In genomic region chr22:25563757-25564319, GRCh38 we compare ENCODE assay signal across 8 cellular contexts. TPM values are rescaled to one million over a fixed set of nuclear protein-coding genes. Genes with fewer than 3 reads are reported as not detected.
A peak's percentile ranks its signal among the peaks of the same experiment; 100 is the strongest.
DNase-seq lines count a peak whose midpoint lies in the region; ATAC-seq and TF ChIP-seq lines count a peak whose summit lies in the region.

No MANE protein-coding gene starts in this region.

- no peaks in the 10 kb centered on the region for H3K9me3 Mint-ChIP-seq in activated CD8-positive, alpha-beta T cell treated with anti-CD3 and anti-CD28 coated beads for 36 hours

- no peak for TF ChIP-seq CTCF in activated CD8-positive, alpha-beta T cell treated with anti-CD3 and anti-CD28 coated beads for 36 hours (IDR thresholded peaks at IDR 0.05)
- no peak for TF ChIP-seq CTCF in foreskin keratinocyte (conservative IDR thresholded peaks at IDR 0.05)
- no peak for TF ChIP-seq CTCF in parathyroid adenoma (IDR thresholded peaks at IDR 0.05)
- TF ChIP-seq CTCF in PC-3 (conservative IDR thresholded peaks at IDR 0.05; ENCODE audit: low read depth, low read length) = no peak

- CTCF ChIA-PET in activated CD8-positive, alpha-beta T cell treated with anti-CD3 and anti-CD28 coated beads for 36 hours (lab: Charles Lee) = interaction anchor here (0.8 to 1.2 kb wide), 2 partner anchors 101 to 208 kb away, joined by 3 read pairs; no protein-coding TSS in a partner anchor
- CTCF ChIA-PET in PC-3 (lab: Charles Lee) = no interaction called here

- peak overlapping the region; percentile 80 for H3K4me3 Mint-ChIP-seq in activated CD8-positive, alpha-beta T cell treated with anti-CD3 and anti-CD28 coated beads for 36 hours

- H3K36me3 ChIP-seq in parathyroid adenoma (ENCODE audit: control insufficient read depth, insufficient read depth, low read length) (no peaks in the 10 kb centered on the region), PC-3 (ENCODE audit: low read depth, low read length) (no peaks in the 10 kb centered on the region)

- POLR2A ChIA-PET in activated CD8-positive, alpha-beta T cell treated with anti-CD3 and anti-CD28 coated beads for 36 hours (lab: Charles Lee) = interaction anchor here (0.9 to 1.9 kb wide), 6 partner anchors 9 to 209 kb away, joined by 3 to 6 read pairs (median 3); no protein-coding TSS in a partner anchor
- POLR2A ChIA-PET in PC-3 (lab: Charles Lee; ENCODE audit: unreplicated experiment) = no interaction called here

- ATAC-seq in activated CD8-positive, alpha-beta T cell treated with anti-CD3 and anti-CD28 coated beads for 36 hours = peak; percentile 35
- ATAC-seq in foreskin keratinocyte (peak; percentile 47), PC-3 (no peak), GM18858 (IDR thresholded peaks at IDR 0.05; ENCODE audit: unreplicated experiment) (no peak)

- DNase-seq in NCI-H82 (lab: John Stamatoyannopoulos, UW) (peak; percentile 50), NCI-H82 treated with DMSO at 0.1 percent for 48 hours (lab: John Stamatoyannopoulos, UW; ENCODE audit: unreplicated experiment) (no peak), foreskin keratinocyte (peak in 1 of 2 donors; percentile 41), PC-3 (no peak)
- no peak for DNase-seq in Jurkat, Clone E6-1 (ENCODE audit: low read depth, low spot score)
- peak; percentile 37 for DNase-seq in activated CD8-positive, alpha-beta T cell treated with anti-CD3 and anti-CD28 coated beads for 36 hours

- H3K4me3 ChIP-seq in Jurkat, Clone E6-1 (ENCODE audit: low read length) = peak overlapping the region; percentile 57
- H3K4me3 ChIP-seq in parathyroid adenoma (ENCODE audit: low read depth, low read length) (peak overlapping the region; percentile 52), PC-3 (ENCODE audit: low read length) (no peak overlapping the region)

- peak overlapping the region; percentile 74 for H3K4me2 ChIP-seq in parathyroid adenoma (ENCODE audit: low read length)
- no peak overlapping the region for H3K4me2 ChIP-seq in PC-3 (ENCODE audit: low read length)

- H3K27ac Mint-ChIP-seq in activated CD8-positive, alpha-beta T cell treated with anti-CD3 and anti-CD28 coated beads for 36 hours = peak overlapping the region; percentile 89

- no peak overlapping the region for H3K9ac ChIP-seq in parathyroid adenoma
- H3K9ac ChIP-seq in PC-3 (ENCODE audit: low read length) = no peak overlapping the region

- H2AFZ ChIP-seq in parathyroid adenoma = peak overlapping the region; percentile 87
- no peak overlapping the region for H2AFZ ChIP-seq in PC-3 (ENCODE audit: low read length)

- H3K9me3 ChIP-seq in parathyroid adenoma (ENCODE audit: control insufficient read depth, low read length) = no peaks in the 10 kb centered on the region
- no peaks in the 10 kb centered on the region for H3K9me3 ChIP-seq in PC-3 (ENCODE audit: low read length)

- BruUV-seq in PC-3 (replicated peaks; lab: Mats Ljungman, UMichigan) = no TSS peak

- no peaks in the 10 kb centered on the region for H3F3A ChIP-seq in PC-3 (ENCODE audit: low read length, unreplicated experiment)

- no peaks in the 10 kb centered on the region for H3K9me2 ChIP-seq in PC-3 (replicated peaks; ENCODE audit: low read length)

- H3K27ac ChIP-seq in foreskin keratinocyte (peak overlapping the region; percentile 81), parathyroid adenoma (peak overlapping the region; percentile 68), PC-3 (ENCODE audit: low read length) (no peak overlapping the region)

- H3K79me2 ChIP-seq in parathyroid adenoma (no peaks in the 10 kb centered on the region), PC-3 (ENCODE audit: low read length) (no peaks in the 10 kb centered on the region)

- no peaks in the 10 kb centered on the region for H3K27me3 Mint-ChIP-seq in activated CD8-positive, alpha-beta T cell treated with anti-CD3 and anti-CD28 coated beads for 36 hours

- H3K36me3 Mint-ChIP-seq in activated CD8-positive, alpha-beta T cell treated with anti-CD3 and anti-CD28 coated beads for 36 hours (ENCODE audit: low read depth) = peaks cover 4% of the 10 kb centered on the region

- no peaks in the 10 kb centered on the region for H3K27me3 ChIP-seq in foreskin keratinocyte
- no peaks in the 10 kb centered on the region for H3K27me3 ChIP-seq in parathyroid adenoma (ENCODE audit: control insufficient read depth, insufficient read depth, low read length)
- H3K27me3 ChIP-seq in PC-3 (ENCODE audit: low read length) = peaks cover 50% of the 10 kb centered on the region

- H4K20me1 ChIP-seq in PC-3 (ENCODE audit: low read length) = no peaks in the 10 kb centered on the region

- intact Hi-C loops in activated CD8-positive, alpha-beta T cell treated with anti-CD3 and anti-CD28 coated beads for 36 hours (cut with micrococcal nuclease) = loop anchor here (5.0 kb wide), 1 partner anchor 87 kb away; no protein-coding TSS in a partner anchor
- intact Hi-C loops in PC-3 (cut with micrococcal nuclease) = no loop called here

- H3K4me1 ChIP-seq in foreskin keratinocyte = no peaks in the 10 kb centered on the region
- H3K4me1 ChIP-seq in parathyroid adenoma = no peaks in the 10 kb centered on the region
- H3K4me1 ChIP-seq in PC-3 (ENCODE audit: insufficient read depth, low read length) = no peaks in the 10 kb centered on the region

- H3K4me1 Mint-ChIP-seq in activated CD8-positive, alpha-beta T cell treated with anti-CD3 and anti-CD28 coated beads for 36 hours (ENCODE audit: low read depth) = peaks cover 42% of the 10 kb centered on the region

RNA-seq across cellular contexts. Expression of gene GRK3, which starts 0.6 kb away (rescaled TPM):
- 37.7 TPM for polyA plus RNA-seq in Jurkat, Clone E6-1 (2012; ENCODE audit: insufficient read depth, insufficient read length)
- 10 to 100 TPM; 26.3 to 26.7 TPM for total RNA-seq in activated CD8-positive, alpha-beta T cell treated with anti-CD3 and anti-CD28 coated beads for 36 hours
- total RNA-seq in foreskin keratinocyte = 10.0 and 12.2 TPM in 2 replicates
- 2.9 and 4.4 TPM in 2 replicates for polyA plus RNA-seq in foreskin keratinocyte
- total RNA-seq in PC-3 (2014; rRNA removed) = under 0.01 TPM in 1 of 2 replicates, not detected in the other

Comparison
In these comparisons a context has a peak if more than half of its experiments do, and no peak if none do; other contexts are left out.
1. DNase-seq: peak in NCI-H82 (single experiment) and activated CD8-positive, alpha-beta T cell treated with anti-CD3 and anti-CD28 coated beads for 36 hours (single experiment); none in NCI-H82 treated with DMSO at 0.1 percent for 48 hours (single experiment), Jurkat, Clone E6-1 (single experiment) and PC-3 (single experiment).
2. ATAC-seq: peak in activated CD8-positive, alpha-beta T cell treated with anti-CD3 and anti-CD28 coated beads for 36 hours (single experiment) and foreskin keratinocyte (single experiment); none in PC-3 (single experiment) and GM18858 (single experiment).
3. RNA of gene GRK3, which starts 0.6 kb away (total RNA-seq): 26.3 to 26.7 TPM in activated CD8-positive, alpha-beta T cell treated with anti-CD3 and anti-CD28 coated beads for 36 hours and 10.0 to 12.2 TPM in foreskin keratinocyte; under 0.01 TPM in PC-3; every median in the first group is over 10 times any median in the second.